8 cellular contexts compared by ENCODE assay signal in the genomic region with DNA sequence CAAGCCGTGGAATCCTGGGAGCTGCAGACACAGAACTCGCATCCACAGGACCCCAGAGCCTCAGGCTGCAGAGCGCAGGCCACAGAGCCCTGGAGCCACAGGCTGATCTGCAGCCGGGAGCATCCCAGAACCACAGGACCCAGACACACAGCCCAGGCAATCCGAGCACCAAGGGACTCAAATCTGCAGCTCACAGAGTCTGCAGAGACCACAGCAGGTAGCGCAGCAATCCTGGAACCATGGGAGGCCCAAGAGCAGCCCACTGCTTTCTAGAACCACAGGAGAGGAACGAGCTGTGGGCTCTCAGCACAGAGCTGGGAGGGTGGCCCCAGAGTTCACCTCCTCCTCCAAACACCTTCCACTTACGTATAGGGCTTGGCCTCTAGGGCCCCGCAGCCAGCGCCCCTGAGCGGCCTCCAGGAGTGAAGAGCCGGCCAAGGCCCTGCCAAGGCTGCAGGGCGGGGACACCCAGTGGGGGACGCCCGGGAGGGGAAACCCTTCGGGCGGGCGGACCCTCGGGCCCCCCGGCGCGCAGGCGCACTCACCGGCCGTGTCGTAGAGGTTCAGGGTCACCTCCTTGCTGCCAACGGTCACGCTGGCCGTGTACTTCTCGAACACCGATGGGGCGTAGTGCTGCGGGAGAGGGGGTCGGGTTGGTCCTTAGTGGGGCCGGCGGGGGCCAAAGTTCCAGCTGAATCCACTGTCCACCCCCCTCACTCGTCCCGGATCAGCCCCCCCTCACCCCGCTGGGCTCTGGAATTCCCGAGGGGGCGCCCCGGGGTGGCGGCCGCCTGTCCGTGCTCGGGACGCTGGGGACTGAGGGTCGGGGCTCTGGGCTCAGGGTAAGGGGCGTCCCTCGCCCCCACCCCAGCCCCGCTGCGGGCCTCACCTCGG. TPM values are rescaled to one million over a fixed set of nuclear protein-coding genes. Genes with fewer than 3 reads are reported as not detected.
DNase-seq lines count a peak whose midpoint lies in the region; ATAC-seq and TF ChIP-seq lines count a peak whose summit lies in the region.

No MANE protein-coding gene starts in this region.

- H3K36me3 Mint-ChIP-seq in T-cell: peaks cover 12% of the 10 kb centered on the region

- H3K9me3 ChIP-seq in mononuclear cell (ENCODE audit: low read depth, low read length): no peaks in the 10 kb centered on the region

- peak; percentile 6 to 11 (median 10) for ATAC-seq in T-cell (replicated peaks in 1 of 4)

- DNase-seq in T-cell: peak in 23 of 34 experiments; percentile 40 to 68 (median 53)
- no peak for DNase-seq in cardiac fibroblast (ENCODE audit: low read depth in 2 of 2)
- peak; percentile 57 for DNase-seq in ureter (ENCODE audit: low spot score)
- DNase-seq in iPS-NIHi11 (ENCODE audit: low spot score): no peak
- DNase-seq in Ammon's horn (ENCODE audit: low spot score): no peak
- no peak for DNase-seq in NCI-H128 (lab: John Stamatoyannopoulos, UW; ENCODE audit: unreplicated experiment)

- H3K4me3 ChIP-seq in cardiac fibroblast (replicated peaks in 1 of 2; ENCODE audit: low read depth in 2 of 2, low read length in 2 of 2): peak overlapping the region; percentile 42 to 52
- H3K4me3 ChIP-seq in mononuclear cell (ENCODE audit: low read length): peak overlapping the region; percentile 70

- TF ChIP-seq CTCF in cardiac fibroblast (IDR thresholded peaks at IDR 0.05; ENCODE audit: low read depth, low read length): no peak

- POLR2A ChIA-PET in T-cell (lab: Charles Lee): interaction anchor here (0.6 to 1.8 kb wide), 8 partner anchors 9 to 256 kb away, joined by 3 to 7 read pairs (median 3); no protein-coding TSS in a partner anchor

- H3K27me3 ChIP-seq in mononuclear cell (ENCODE audit: insufficient read depth, low read length): no peaks in the 10 kb centered on the region

- CTCF ChIA-PET in T-cell (lab: Charles Lee): interaction anchor here (0.5 to 7.9 kb wide), 16 partner anchors 8 to 473 kb away, joined by 3 to 344 read pairs (median 5); a partner anchor contains a TSS

- peak; percentile 21 for TF ChIP-seq POLR2A in GM15510 (IDR thresholded peaks at IDR 0.05; ENCODE audit: borderline replicate concordance, extremely low read depth, insufficient read length)

- peak overlapping the region; percentile 100 for H3K27ac Mint-ChIP-seq in T-cell

- no peaks in the 10 kb centered on the region for H3K9me3 Mint-ChIP-seq in T-cell

- peaks cover 91% of the 10 kb centered on the region for H3K4me1 ChIP-seq in mononuclear cell (ENCODE audit: insufficient read depth, low read length)

- peak overlapping the region; percentile 89 to 94 (median 94) for H3K4me3 Mint-ChIP-seq in T-cell

- H3K4me1 Mint-ChIP-seq in T-cell: peaks cover 67 to 75% (median 72%) of the 10 kb centered on the region in 3 donors

- H3K27me3 Mint-ChIP-seq in T-cell: no peaks in the 10 kb centered on the region

RNA-seq across cellular contexts. Expression of a gene that starts 0.6 kb away (rescaled TPM):
- total RNA-seq in T-cell: 100 to 1,000 TPM; 137 to 158 (median 145) TPM
- 110 TPM for total RNA-seq in mononuclear cell
- total RNA-seq in ureter: 20.5 TPM

RNA-seq across cellular contexts. Expression of a gene that starts 11.0 kb away (rescaled TPM):
- total RNA-seq in T-cell (100 to 1,000 TPM in 1 of 5 donors, 10 to 100 TPM in 4; 87.7 to 106 (median 96.0) TPM), mononuclear cell (28.4 TPM), ureter (39.8 TPM)

Comparison
In these comparisons a context has a peak if more than half of its experiments do, and no peak if none do; other contexts are left out.
1. DNase-seq: peak in T-cell (23 of 34) and ureter (single experiment); none in cardiac fibroblast (0 of 2), iPS-NIHi11 (single experiment), Ammon's horn (single experiment) and NCI-H128 (single experiment).